Comparison of ENCODE assay signal across 15 cellular contexts in the genomic region with DNA sequence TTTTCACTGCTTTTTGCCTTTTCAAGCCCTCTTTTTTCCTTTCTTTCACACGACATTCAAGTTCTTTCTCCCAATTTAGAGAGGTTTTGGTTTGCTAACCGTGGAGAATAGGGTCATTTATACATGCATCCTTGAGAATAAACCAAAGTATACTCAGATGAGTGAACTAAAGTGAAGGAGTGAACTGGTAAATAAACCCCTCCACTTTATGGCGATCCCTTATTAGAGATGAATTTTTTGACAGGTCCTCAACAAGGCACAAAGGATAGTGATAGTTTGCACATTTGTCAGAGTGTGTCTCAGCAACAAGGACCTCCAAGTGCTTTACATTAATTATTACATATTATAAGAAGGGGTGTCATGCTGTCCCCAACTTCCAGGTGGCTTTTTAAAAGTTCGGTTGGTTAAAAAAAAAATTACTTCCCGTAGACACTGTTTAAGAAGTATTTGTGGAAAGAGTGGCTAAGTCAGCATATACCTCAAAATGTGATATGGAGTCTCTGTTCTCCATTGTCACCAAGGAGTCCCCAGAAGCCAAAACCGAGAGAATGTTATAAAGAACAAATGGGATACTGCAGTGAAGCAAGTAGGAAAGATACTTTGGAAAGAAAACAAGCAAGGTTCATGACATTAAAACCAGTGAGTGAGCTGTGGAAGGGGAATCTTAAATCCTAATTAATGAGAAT. TPM values are rescaled to one million over a fixed set of nuclear protein-coding genes. Genes with fewer than 3 reads are reported as not detected.
DNase-seq lines count a peak whose midpoint lies in the region; ATAC-seq, FAIRE-seq and TF ChIP-seq lines count a peak whose summit lies in the region.
"Had no signal": no experiment of that assay in that cellular context is flagged by ENCODE, and none has a peak within 500 bp of the region (broad histone marks: within the 10 kb centered on the region; RNA-seq: fewer than 3 reads in every experiment).

No MANE protein-coding gene starts in this region.

- POLR2A ChIA-PET in K562 (lab: Yijun Ruan, JAX) = interaction anchor here (0.5 to 1.8 kb wide), 4 partner anchors 23 to 1231 kb away, joined by 3 to 4 read pairs (median 4); no protein-coding TSS in a partner anchor

- CTCF ChIA-PET in K562 (lab: Yijun Ruan, JAX; ENCODE audit: low intra/inter-chr PET ratio) = no interaction called here

- H3K27ac ChIP-seq in K562 (ENCODE audit: extremely low read depth, low read depth, low read length) (peak overlapping the region; percentile 95), vagina (peak overlapping the region; percentile 78)
- H3K27ac ChIP-seq: BLaER1 had no signal

- H3K4me3 Mint-ChIP-seq in stimulated activated naive CD8-positive, alpha-beta T cell treated with anti-CD3 and anti-CD28 coated beads, Interleukin-15, Interleukin-2, amounts not matched to agents 100 ng/mL and 50 ng/mL, for 24 hours = peak overlapping the region; percentile 66
- peak overlapping the region; percentile 48 for H3K4me3 Mint-ChIP-seq in natural killer cell treated with Interleukin-12 subunit alpha and Interleukin-12 subunit beta and Interleukin-15 and Interleukin-18, amount 100 ng/mL, for 72 hours

- no peaks in the 10 kb centered on the region for H3K36me3 Mint-ChIP-seq in stimulated activated naive CD8-positive, alpha-beta T cell treated with anti-CD3 and anti-CD28 coated beads, Interleukin-15, Interleukin-2, amounts not matched to agents 100 ng/mL and 50 ng/mL, for 24 hours (ENCODE audit: low read depth)
- no peaks in the 10 kb centered on the region for H3K36me3 Mint-ChIP-seq in natural killer cell treated with Interleukin-12 subunit alpha and Interleukin-12 subunit beta and Interleukin-15 and Interleukin-18, amount 100 ng/mL, for 72 hours

- no peaks in the 10 kb centered on the region for H3K9me3 Mint-ChIP-seq in stimulated activated naive CD8-positive, alpha-beta T cell treated with anti-CD3 and anti-CD28 coated beads, Interleukin-15, Interleukin-2, amounts not matched to agents 100 ng/mL and 50 ng/mL, for 24 hours
- H3K9me3 Mint-ChIP-seq in natural killer cell treated with Interleukin-12 subunit alpha and Interleukin-12 subunit beta and Interleukin-15 and Interleukin-18, amount 100 ng/mL, for 72 hours = no peaks in the 10 kb centered on the region
- H3K9me3 Mint-ChIP-seq: effector memory CD8-positive, alpha-beta T cell had no signal

- H3K4me3 ChIP-seq in K562 (peak overlapping the region; percentile 53), vagina (peak overlapping the region in 1 of 2 donors; percentile 54)

- peak; percentile 24; the same call in 1 of the 2 replicates for TF ChIP-seq POLR2A in K562 (conservative IDR thresholded peaks at IDR 0.05)
- TF ChIP-seq POLR2A in vagina (IDR thresholded peaks at IDR 0.05) = no peak

- H3K27ac Mint-ChIP-seq in stimulated activated naive CD8-positive, alpha-beta T cell treated with anti-CD3 and anti-CD28 coated beads, Interleukin-15, Interleukin-2, amounts not matched to agents 100 ng/mL and 50 ng/mL, for 24 hours = no peak overlapping the region
- no peak overlapping the region for H3K27ac Mint-ChIP-seq in natural killer cell treated with Interleukin-12 subunit alpha and Interleukin-12 subunit beta and Interleukin-15 and Interleukin-18, amount 100 ng/mL, for 72 hours

- H3K36me3 ChIP-seq in K562 (ENCODE audit: control insufficient read depth, insufficient read depth, low read length) (peaks cover 28% of the 10 kb centered on the region), vagina (peaks cover 0 to 4% of the 10 kb centered on the region in 2 donors)
- H3K36me3 ChIP-seq: BLaER1 had no signal

- FAIRE-seq in K562 (lab: Jason Lieb, UNC) = no peak
- FAIRE-seq: GM18507 had no signal

- no peaks in the 10 kb centered on the region for H3K9me1 ChIP-seq in K562 (ENCODE audit: control insufficient read depth, insufficient read depth, low read length)

- ATAC-seq in stimulated activated naive CD8-positive, alpha-beta T cell treated with anti-CD3 and anti-CD28 coated beads, Interleukin-15, Interleukin-2, amounts not matched to agents 100 U/mL and 50 U/mL, for 24 hours = no peak
- ATAC-seq in K562 (peak; percentile 12), HG03571 (IDR thresholded peaks at IDR 0.05; ENCODE audit: unreplicated experiment) (no peak)
- no peak for ATAC-seq in natural killer cell treated with Interleukin-12 subunit alpha and Interleukin-12 subunit beta and Interleukin-15 and Interleukin-18, amount 100 ng/mL, for 72 hours
- ATAC-seq: effector memory CD8-positive, alpha-beta T cell had no signal

- TF ChIP-seq EP300 in K562 (IDR thresholded peaks at IDR 0.05; ENCODE audit: low read length) = no peak

- H3K27me3 Mint-ChIP-seq in stimulated activated naive CD8-positive, alpha-beta T cell treated with anti-CD3 and anti-CD28 coated beads, Interleukin-15, Interleukin-2, amounts not matched to agents 100 ng/mL and 50 ng/mL, for 24 hours = peaks cover 51% of the 10 kb centered on the region
- peaks cover 33 to 64% of the 10 kb centered on the region in 2 donors for H3K27me3 Mint-ChIP-seq in natural killer cell treated with Interleukin-12 subunit alpha and Interleukin-12 subunit beta and Interleukin-15 and Interleukin-18, amount 100 ng/mL, for 72 hours

- H2AFZ ChIP-seq in K562 (ENCODE audit: low read depth, low read length) = peak overlapping the region; percentile 91

- no peaks in the 10 kb centered on the region for H4K20me1 ChIP-seq in K562 (replicated peaks; ENCODE audit: control insufficient read depth, insufficient read depth, low read length)
- H4K20me1 ChIP-seq: BLaER1 had no signal

- WGBS in K562 (ENCODE audit: insufficient coverage, low coverage, missing lambda C conversion rate) = 1% methylated on average over 6 of the region's 6 CpGs

- H3K27me3 ChIP-seq in K562 (ENCODE audit: control insufficient read depth in 2 of 2, insufficient read depth in 2 of 2, low read length in 2 of 2) = no peaks in the 10 kb centered on the region
- no peaks in the 10 kb centered on the region for H3K27me3 ChIP-seq in vagina

- BruUV-seq in K562 (replicated peaks; lab: Mats Ljungman, UMichigan) = TSS peak; percentile 77

- no peak for DNase-seq in stimulated activated naive CD8-positive, alpha-beta T cell treated with anti-CD3 and anti-CD28 coated beads, Interleukin-15, Interleukin-2, amounts not matched to agents 100 U/mL and 50 U/mL, for 24 hours
- DNase-seq in K562 (ENCODE audit: extremely low read depth in 1 of 4, low spot score in 3 of 4) (peak in 2 of 4 experiments; percentile 12 to 53), vagina (ENCODE audit: extremely low spot score in 2 of 2) (no peak), occipital lobe (lab: John Stamatoyannopoulos, UW) (no peak)
- DNase-seq in natural killer cell treated with Interleukin-12 subunit alpha and Interleukin-12 subunit beta and Interleukin-15 and Interleukin-18, amount 100 ng/mL, for 72 hours (ENCODE audit: low spot score) = no peak
- no peak for DNase-seq in activated CD8-positive, alpha-beta memory T cell treated with anti-CD3 and anti-CD28 coated beads, Interleukin-2, amount 50 U/mL, for 4 hours
- DNase-seq: effector memory CD8-positive, alpha-beta T cell; GF-D8; MV-4-11; stimulated activated CD4-positive, alpha-beta T cell treated with anti-CD3 and anti-CD28 coated beads, Interleukin-2, amount 100 ng/mL, for 48 hours; stimulated activated naive CD4-positive, alpha-beta T cell treated with Interleukin-2 at 50 U/mL for 16 hours had no signal

- H3K9me3 ChIP-seq in K562 (replicated peaks; ENCODE audit: control insufficient read depth, insufficient read depth, low read depth, low read length) (no peaks in the 10 kb centered on the region), vagina (no peaks in the 10 kb centered on the region)

- peak overlapping the region; percentile 91 for H3K4me2 ChIP-seq in K562 (ENCODE audit: insufficient read depth, low read length)

- peaks cover 19% of the 10 kb centered on the region for H3K4me1 Mint-ChIP-seq in stimulated activated naive CD8-positive, alpha-beta T cell treated with anti-CD3 and anti-CD28 coated beads, Interleukin-15, Interleukin-2, amounts not matched to agents 100 ng/mL and 50 ng/mL, for 24 hours (ENCODE audit: low read depth)
- H3K4me1 Mint-ChIP-seq in natural killer cell treated with Interleukin-12 subunit alpha and Interleukin-12 subunit beta and Interleukin-15 and Interleukin-18, amount 100 ng/mL, for 72 hours (ENCODE audit: low read depth in 2 of 2) = peaks cover 13 to 14% of the 10 kb centered on the region in 2 donors

- peaks cover 0 to 17% of the 10 kb centered on the region in 2 experiments; a peak in 3 of 5 replicates for H3K4me1 ChIP-seq in K562 (replicated peaks in 1 of 2; ENCODE audit: control insufficient read depth in 2 of 2, insufficient read depth in 2 of 2, low read length in 2 of 2)
- peaks cover 27% of the 10 kb centered on the region for H3K4me1 ChIP-seq in vagina

- H3K9ac ChIP-seq in K562 (ENCODE audit: insufficient read depth in 1 of 2, low read depth in 2 of 2, low read length in 2 of 2) = peak overlapping the region in 1 of 2 experiments; percentile 86; a peak in 3 of 4 replicates
- H3K9ac ChIP-seq: BLaER1 had no signal

- no peak for TF ChIP-seq RAD21 in K562 (CRISPR knock-in tag; conservative IDR thresholded peaks at IDR 0.05 in 1 of 2, IDR thresholded peaks at IDR 0.05 in 1 of 2)

- TF ChIP-seq CTCF in K562 (IDR thresholded peaks at IDR 0.05 in 2 of 3, conservative IDR thresholded peaks at IDR 0.05 in 1 of 3; ENCODE audit: insufficient read depth in 2 of 3, low read depth in 1 of 3, low read length in 3 of 3) (no peak), vagina (IDR thresholded peaks at IDR 0.05) (no peak)

- peaks cover 62% of the 10 kb centered on the region for H3K79me2 ChIP-seq in K562 (ENCODE audit: control insufficient read depth, insufficient read depth, low read length)

- in situ Hi-C loops in K562 (cut with MboI) = loop anchor here (5.0 kb wide), 1 partner anchor 50 kb away; no protein-coding TSS in a partner anchor

- intact Hi-C loops in K562 (cut with micrococcal nuclease) = loop anchor here (5.0 kb wide), 1 partner anchor 75 kb away; no protein-coding TSS in a partner anchor
- intact Hi-C loops in vagina (cut with DNase I) = no loop called here

RNA-seq across cellular contexts. Expression of a gene that starts 1.7 kb away (rescaled TPM):
- 68.8 and 93.7 TPM in 2 replicates for total RNA-seq in K562 (2011; cell fraction: chromatin; rRNA removed; ENCODE audit: low replicate concordance)
- 41.2 and 67.8 TPM in 2 replicates for total RNA-seq in K562 (2011; cell fraction: nucleolus; rRNA removed)
- total RNA-seq in K562 (2011; cell fraction: nucleoplasm; rRNA removed) = 71.1 and 83.7 TPM in 2 replicates
- 61.3 and 64.9 TPM in 2 replicates for total RNA-seq in K562 (2014; rRNA removed)
- 71.2 and 79.7 TPM in 2 replicates for total RNA-seq in K562 (2014; rRNA removed; fragmentation: Illumina TruSeq; extraction: Trizol)
- 87.6 and 95.9 TPM in 2 replicates for total RNA-seq in K562 (2015; rRNA removed; fragmentation: Illumina TruSeq; extraction: Trizol)
- total RNA-seq in K562 (2021) = 44.1 and 47.8 TPM in 2 replicates
- polyA plus RNA-seq in K562 (2011; rRNA removed) = 29.8 and 53.5 TPM in 2 replicates
- polyA plus RNA-seq in K562 (2011; cell fraction: cytosol; rRNA removed) = 30.2 and 32.8 TPM in 2 replicates
- 56.2 and 99.4 TPM in 2 replicates for polyA plus RNA-seq in K562 (2011; cell fraction: nucleus; rRNA removed)
- 26.8 and 44.9 TPM in 2 replicates for polyA plus RNA-seq in K562 (2012)
- 60.6 and 65.1 TPM in 2 replicates for polyA plus RNA-seq in K562 (2014; fragmentation: Illumina TruSeq; extraction: Trizol)
- polyA plus RNA-seq in K562 (2014; fragmentation: Nextera tagmentation; extraction: Ambion mirVana) = 10 to 100 TPM; 53.3 to 54.9 TPM
- 41.0 and 42.2 TPM in 2 replicates for polyA plus RNA-seq in K562 (2014; rRNA removed)
- 62.5 and 95.5 TPM in 2 replicates for polyA minus RNA-seq in K562 (2011; rRNA and poly(A)+ RNA removed)
- polyA minus RNA-seq in K562 (2011; cell fraction: cytosol; rRNA and poly(A)+ RNA removed) = 15.3 and 44.3 TPM in 2 replicates
- polyA minus RNA-seq in K562 (2011; cell fraction: nucleus; rRNA and poly(A)+ RNA removed) = 67.9 and 73.3 TPM in 2 replicates
- total RNA-seq in natural killer cell treated with Interleukin-12 subunit alpha and Interleukin-12 subunit beta and Interleukin-15 and Interleukin-18, amount 100 ng/mL, for 72 hours = under 1 TPM; 0.10 to 0.47 TPM
- total RNA-seq in vagina = 53.3 TPM
- total RNA-seq in occipital lobe = 43.0 TPM

Comparison
In these comparisons a context has a peak if more than half of its experiments do, and no peak if none do; other contexts are left out.
1. RNA of a gene that starts 1.7 kb away (total RNA-seq): 41.2 to 95.9 TPM in K562, 53.3 TPM in vagina (single experiment) and 43.0 TPM in occipital lobe (single experiment); 0.10 to 0.47 TPM in natural killer cell treated with Interleukin-12 subunit alpha and Interleukin-12 subunit beta and Interleukin-15 and Interleukin-18, amount 100 ng/mL, for 72 hours; every median in the first group is over 10 times any median in the second.